ENCODE assay signal across 1 cellular context in genomic region chr2:11657646-11658045, GRCh38.
TF ChIP-seq lines count a peak whose summit lies in the region.

No MANE protein-coding gene starts in this region.

TF ChIP-seq in H1, 55 proteins besides CTCF, POLR2A, EP300 and RAD21:
- TF ChIP-seq CBX8 (IDR thresholded peaks at IDR 0.05; ENCODE audit: borderline replicate concordance, low read depth, low read length) (no peak), KDM5A (IDR thresholded peaks at IDR 0.05; ENCODE audit: low read length) (no peak), PHF8 (conservative IDR thresholded peaks at IDR 0.05; ENCODE audit: low read depth, low read length) (no peak), GABPA (IDR thresholded peaks at IDR 0.05; ENCODE audit: borderline replicate concordance, insufficient read depth, low read length) (no peak)
- TF ChIP-seq, protein P1, sequence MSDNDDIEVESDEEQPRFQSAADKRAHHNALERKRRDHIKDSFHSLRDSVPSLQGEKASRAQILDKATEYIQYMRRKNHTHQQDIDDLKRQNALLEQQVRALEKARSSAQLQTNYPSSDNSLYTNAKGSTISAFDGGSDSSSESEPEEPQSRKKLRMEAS (IDR thresholded peaks at IDR 0.05), result peak; percentile 36; the same call in 1 of the 2 replicates
- TF ChIP-seq, protein P2, sequence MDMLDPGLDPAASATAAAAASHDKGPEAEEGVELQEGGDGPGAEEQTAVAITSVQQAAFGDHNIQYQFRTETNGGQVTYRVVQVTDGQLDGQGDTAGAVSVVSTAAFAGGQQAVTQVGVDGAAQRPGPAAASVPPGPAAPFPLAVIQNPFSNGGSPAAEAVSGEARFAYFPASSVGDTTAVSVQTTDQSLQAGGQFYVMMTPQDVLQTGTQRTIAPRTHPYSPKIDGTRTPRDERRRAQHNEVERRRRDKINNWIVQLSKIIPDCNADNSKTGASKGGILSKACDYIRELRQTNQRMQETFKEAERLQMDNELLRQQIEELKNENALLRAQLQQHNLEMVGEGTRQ (IDR thresholded peaks at IDR 0.05; ENCODE audit: low read length), result no peak
TF ChIP-seq in H1: peak in this region for 1.
